1 cellular context compared by ENCODE assay signal in genomic region chr1:228783415-228784045, GRCh38.
TF ChIP-seq lines count a peak whose summit lies in the region.

No MANE protein-coding gene starts in this region.

TF ChIP-seq in K562, 482 proteins besides CTCF, POLR2A, EP300 and RAD21 (continued from another document):
- TF ChIP-seq ZNF561 (CRISPR knock-in tag; conservative IDR thresholded peaks at IDR 0.05) = no peak
- no peak for TF ChIP-seq TGIF2 (CRISPR knock-in tag; IDR thresholded peaks at IDR 0.05)
